1 cellular context compared by ENCODE assay signal in genomic region chr6:96304997-96305396, GRCh38.
TF ChIP-seq lines count a peak whose summit lies in the region.

No MANE protein-coding gene starts in this region.

TF ChIP-seq in GM12878, 131 proteins besides CTCF, POLR2A, EP300 and RAD21 (continued from another document and continues in another):
- TF ChIP-seq POU2F2 (IDR thresholded peaks at IDR 0.05; ENCODE audit: borderline replicate concordance, low read depth, low read length) (no peak), SREBF2 (IDR thresholded peaks at IDR 0.05; ENCODE audit: low read length) (no peak), TCF3 (IDR thresholded peaks at IDR 0.05; ENCODE audit: borderline replicate concordance, insufficient read depth, low read depth, low read length) (no peak), HCFC1 (IDR thresholded peaks at IDR 0.05; ENCODE audit: low read length) (no peak), ATF3 (IDR thresholded peaks at IDR 0.05; ENCODE audit: borderline replicate concordance, extremely low read depth, low read depth, low read length) (no peak), ZNF592 (IDR thresholded peaks at IDR 0.05) (no peak), KDM1A (IDR thresholded peaks at IDR 0.05; ENCODE audit: borderline replicate concordance) (no peak), HSF1 (IDR thresholded peaks at IDR 0.05; ENCODE audit: low read depth, low read length) (no peak), TAF1 (IDR thresholded peaks at IDR 0.05; ENCODE audit: borderline replicate concordance, low read depth, low read length) (no peak), YY1 (IDR thresholded peaks at IDR 0.05; ENCODE audit: low read depth, low read length) (no peak), NR2C2 (IDR thresholded peaks at IDR 0.05; ENCODE audit: borderline replicate concordance, control insufficient read depth, insufficient read length, low read depth) (no peak), ATF7 (IDR thresholded peaks at IDR 0.05; ENCODE audit: low read depth) (peak; percentile 87), NR2F1 (conservative IDR thresholded peaks at IDR 0.05) (peak; percentile 44; the same call in 1 of the 2 replicates), ZBED1 (IDR thresholded peaks at IDR 0.05; ENCODE audit: borderline replicate concordance) (no peak), TBL1XR1 (IDR thresholded peaks at IDR 0.05; ENCODE audit: low read depth, low read length) (no peak), CBX3 (IDR thresholded peaks at IDR 0.05; ENCODE audit: borderline replicate concordance, low read depth) (no peak), IRF4 (IDR thresholded peaks at IDR 0.05; ENCODE audit: low read depth, low read length) (0 out of 2 replicates have a peak, but pooled peaks have one; percentile 38), RAD51 (IDR thresholded peaks at IDR 0.05) (no peak), ZNF384 (IDR thresholded peaks at IDR 0.05; ENCODE audit: borderline replicate concordance, low read depth, low read length) (no peak), ZNF24 (IDR thresholded peaks at IDR 0.05) (no peak), WRNIP1 (IDR thresholded peaks at IDR 0.05; ENCODE audit: borderline replicate concordance, low read depth, low read length) (no peak), GABPA (IDR thresholded peaks at IDR 0.05; ENCODE audit: low read depth) (0 out of 2 replicates have a peak, but pooled peaks have one; percentile 16), PAX5 (IDR thresholded peaks at IDR 0.05; ENCODE audit: borderline replicate concordance, low read depth, low read length) (no peak), USF2 (IDR thresholded peaks at IDR 0.05; ENCODE audit: borderline replicate concordance, low read depth, low read length) (no peak), SRF (IDR thresholded peaks at IDR 0.05; ENCODE audit: low read depth in 2 of 2, low read length in 2 of 2) (no peak), SMAD5 (IDR thresholded peaks at IDR 0.05; ENCODE audit: low read depth) (no peak), ZBTB4 (CRISPR knock-in tag; IDR thresholded peaks at IDR 0.05) (no peak), NBN (IDR thresholded peaks at IDR 0.05) (no peak), JUND (IDR thresholded peaks at IDR 0.05; ENCODE audit: low read depth, low read length) (no peak), CHD2 (IDR thresholded peaks at IDR 0.05; ENCODE audit: borderline replicate concordance, low read depth, low read length) (no peak), ZNF274 (IDR thresholded peaks at IDR 0.05; ENCODE audit: insufficient read depth, insufficient read length) (no peak), FOXK2 (IDR thresholded peaks at IDR 0.05) (peak; percentile 91), RELB (IDR thresholded peaks at IDR 0.05; ENCODE audit: low read depth) (no peak), SP1 (IDR thresholded peaks at IDR 0.05; ENCODE audit: low read depth, low read length) (no peak), BACH1 (IDR thresholded peaks at IDR 0.05; ENCODE audit: borderline replicate concordance) (no peak; the same call in 1 of the 2 replicates), SMARCA5 (IDR thresholded peaks at IDR 0.05) (peak; percentile 47; the same call in 1 of the 2 replicates), POLR2AphosphoS2 (IDR thresholded peaks at IDR 0.05; ENCODE audit: low read depth, low read length) (no peak), MAX (IDR thresholded peaks at IDR 0.05; ENCODE audit: low read depth, low read length) (no peak), EED (IDR thresholded peaks at IDR 0.05; ENCODE audit: low read depth) (no peak), CREM (IDR thresholded peaks at IDR 0.05; ENCODE audit: low read depth) (no peak), BHLHE40 (IDR thresholded peaks at IDR 0.05; ENCODE audit: borderline replicate concordance in 1 of 2, low read depth in 2 of 2, low read length in 1 of 2) (no peak), ZZZ3 (IDR thresholded peaks at IDR 0.05; ENCODE audit: control insufficient read depth, insufficient read length, low read depth) (no peak), ZNF207 (IDR thresholded peaks at IDR 0.05; ENCODE audit: borderline replicate concordance) (no peak), PBX3 (IDR thresholded peaks at IDR 0.05; ENCODE audit: insufficient replicate concordance, low read depth, low read length) (no peak), CBX5 (IDR thresholded peaks at IDR 0.05; ENCODE audit: low read depth) (no peak), PRDM15 (CRISPR knock-in tag; IDR thresholded peaks at IDR 0.05) (no peak), NKRF (conservative IDR thresholded peaks at IDR 0.05) (no peak)
